8 cellular contexts compared by ENCODE assay signal in genomic region chr14:73295198-73295796, GRCh38. TPM values are rescaled to one million over a fixed set of nuclear protein-coding genes. Genes with fewer than 3 reads are reported as not detected.
DNase-seq lines count a peak whose midpoint lies in the region; ATAC-seq lines count a peak whose summit lies in the region.

No MANE protein-coding gene starts in this region.

- POLR2A ChIA-PET in naive thymus-derived CD4-positive, alpha-beta T cell (lab: Charles Lee), result interaction anchor here (0.7 kb wide), 1 partner anchor 724 kb away, joined by 4 read pairs; the partner anchor contains the start of gene BBOF1

- no peak overlapping the region for H3K4me3 ChIP-seq in naive thymus-derived CD4-positive, alpha-beta T cell (ENCODE audit: low read length)

- H3K9me3 Mint-ChIP-seq in effector memory CD8-positive, alpha-beta T cell, result no peaks in the 10 kb centered on the region
- H3K9me3 Mint-ChIP-seq in naive thymus-derived CD4-positive, alpha-beta T cell, result no peaks in the 10 kb centered on the region

- H3K4me1 Mint-ChIP-seq in effector memory CD8-positive, alpha-beta T cell (ENCODE audit: low read depth in 2 of 2), result no peaks in the 10 kb centered on the region
- peaks cover 0 to 18% (median 0%) of the 10 kb centered on the region in 7 donors for H3K4me1 Mint-ChIP-seq in naive thymus-derived CD4-positive, alpha-beta T cell

- peak; percentile 45 for ATAC-seq in effector memory CD8-positive, alpha-beta T cell (replicated peaks)
- ATAC-seq in naive thymus-derived CD4-positive, alpha-beta T cell, result peak; percentile 70
- ATAC-seq in GM21381 (IDR thresholded peaks at IDR 0.05; ENCODE audit: unreplicated experiment) (no peak), GM19035 (IDR thresholded peaks at IDR 0.05; ENCODE audit: unreplicated experiment) (no peak), HG02885 (IDR thresholded peaks at IDR 0.05; ENCODE audit: poor library complexity, unreplicated experiment) (no peak)

- H3K27ac Mint-ChIP-seq in effector memory CD8-positive, alpha-beta T cell, result no peak overlapping the region
- no peak overlapping the region for H3K27ac Mint-ChIP-seq in naive thymus-derived CD4-positive, alpha-beta T cell

- intact Hi-C loops in naive thymus-derived CD4-positive, alpha-beta T cell (cut with micrococcal nuclease), result loop anchor here (1.0 to 5.0 kb wide), 4 partner anchors 123 to 338 kb away; partner anchors contain the start of gene ACOT2 (in 1 of the 2)

- H3K36me3 ChIP-seq in naive thymus-derived CD4-positive, alpha-beta T cell (ENCODE audit: control insufficient read depth in 2 of 3, insufficient read depth in 3 of 3, low read length in 3 of 3), result peaks cover 0 to 17% (median 0%) of the 10 kb centered on the region in 3 experiments

- no peak overlapping the region for H3K27ac ChIP-seq in naive thymus-derived CD4-positive, alpha-beta T cell (ENCODE audit: low read depth, low read length)

- peaks cover 36% of the 10 kb centered on the region for H3K36me3 Mint-ChIP-seq in effector memory CD8-positive, alpha-beta T cell (ENCODE audit: insufficient read depth)
- H3K36me3 Mint-ChIP-seq in naive thymus-derived CD4-positive, alpha-beta T cell, result peaks cover 0 to 19% (median 12%) of the 10 kb centered on the region in 5 donors

- CTCF ChIA-PET in naive thymus-derived CD4-positive, alpha-beta T cell (lab: Charles Lee), result interaction anchor here (0.6 to 3.5 kb wide), 13 partner anchors 9 to 183 kb away, joined by 3 to 117 read pairs (median 3); no protein-coding TSS in a partner anchor

- DNase-seq in Caki2 (ENCODE audit: low read depth) (peak; percentile 55), HT1080 (ENCODE audit: low read depth) (peak; percentile 18), OCI-M1 (lab: John Stamatoyannopoulos, UW) (peak; percentile 60)
- peak; percentile 5 to 10 (median 8) for DNase-seq in effector memory CD8-positive, alpha-beta T cell
- peak in 5 of 9 donors; percentile 27 to 53 (median 43) for DNase-seq in naive thymus-derived CD4-positive, alpha-beta T cell

- no peaks in the 10 kb centered on the region for H3K9me3 ChIP-seq in naive thymus-derived CD4-positive, alpha-beta T cell (ENCODE audit: control insufficient read depth in 2 of 3, low read length in 3 of 3)

- in situ Hi-C loops in Caki2 (cut with HindIII; ENCODE audit: low pct_unique_long_range_greater_than_20kb, low sequenced_read_pairs), result loop anchor here (25.0 kb wide), 1 partner anchor 167 kb away; the partner anchor contains the start of gene NUMB

- no peaks in the 10 kb centered on the region for H3K4me1 ChIP-seq in naive thymus-derived CD4-positive, alpha-beta T cell (ENCODE audit: control insufficient read depth in 2 of 2, insufficient read depth in 2 of 2, low read length in 2 of 2)

- no peaks in the 10 kb centered on the region for H3K27me3 Mint-ChIP-seq in effector memory CD8-positive, alpha-beta T cell
- no peaks in the 10 kb centered on the region for H3K27me3 Mint-ChIP-seq in naive thymus-derived CD4-positive, alpha-beta T cell

- H3K4me3 Mint-ChIP-seq in effector memory CD8-positive, alpha-beta T cell, result no peak overlapping the region
- no peak overlapping the region for H3K4me3 Mint-ChIP-seq in naive thymus-derived CD4-positive, alpha-beta T cell

- no peaks in the 10 kb centered on the region for H3K27me3 ChIP-seq in naive thymus-derived CD4-positive, alpha-beta T cell (ENCODE audit: control insufficient read depth in 2 of 2, insufficient read depth in 2 of 2, low read length in 2 of 2)

RNA-seq across cellular contexts. Expression of gene PAPLN, which starts 58.0 kb away (rescaled TPM):
- total RNA-seq in Caki2 (2014; rRNA removed; shearing (Covaris generic); ENCODE audit: low replicate concordance), result 11.6 and 21.2 TPM in 2 replicates
- 1.5 and 1.9 TPM in 2 replicates for total RNA-seq in HT1080 (2014; rRNA removed; shearing (Covaris generic))
- polyA plus RNA-seq in HT1080 (2015; cell fraction: cytosol; rRNA removed), result 1.7 and 2.6 TPM in 2 replicates
- 28.7 and 33.0 TPM in 2 replicates for polyA plus RNA-seq in HT1080 (2015; cell fraction: nucleus; rRNA removed)
- 1 to 10 TPM in 2 of 5 experiments, under 1 TPM in 3; 0.08 to 1.4 (median 0.41) TPM for total RNA-seq in naive thymus-derived CD4-positive, alpha-beta T cell
- under 1 TPM; 0.44 to 0.48 TPM for polyA plus RNA-seq in naive thymus-derived CD4-positive, alpha-beta T cell

Comparison
In these comparisons a context has a peak if more than half of its experiments do, and no peak if none do; other contexts are left out.
1. DNase-seq: peak in every context shown above with its lines; median percentile 60 in OCI-M1; 55 in Caki2; 43 in naive thymus-derived CD4-positive, alpha-beta T cell; 18 in HT1080; 8 in effector memory CD8-positive, alpha-beta T cell.
2. ATAC-seq: peak in effector memory CD8-positive, alpha-beta T cell (single experiment) and naive thymus-derived CD4-positive, alpha-beta T cell (single experiment); none in GM21381 (single experiment), GM19035 (single experiment) and HG02885 (single experiment).